ENCODE assay signal across 1 cellular context in the genomic region with DNA sequence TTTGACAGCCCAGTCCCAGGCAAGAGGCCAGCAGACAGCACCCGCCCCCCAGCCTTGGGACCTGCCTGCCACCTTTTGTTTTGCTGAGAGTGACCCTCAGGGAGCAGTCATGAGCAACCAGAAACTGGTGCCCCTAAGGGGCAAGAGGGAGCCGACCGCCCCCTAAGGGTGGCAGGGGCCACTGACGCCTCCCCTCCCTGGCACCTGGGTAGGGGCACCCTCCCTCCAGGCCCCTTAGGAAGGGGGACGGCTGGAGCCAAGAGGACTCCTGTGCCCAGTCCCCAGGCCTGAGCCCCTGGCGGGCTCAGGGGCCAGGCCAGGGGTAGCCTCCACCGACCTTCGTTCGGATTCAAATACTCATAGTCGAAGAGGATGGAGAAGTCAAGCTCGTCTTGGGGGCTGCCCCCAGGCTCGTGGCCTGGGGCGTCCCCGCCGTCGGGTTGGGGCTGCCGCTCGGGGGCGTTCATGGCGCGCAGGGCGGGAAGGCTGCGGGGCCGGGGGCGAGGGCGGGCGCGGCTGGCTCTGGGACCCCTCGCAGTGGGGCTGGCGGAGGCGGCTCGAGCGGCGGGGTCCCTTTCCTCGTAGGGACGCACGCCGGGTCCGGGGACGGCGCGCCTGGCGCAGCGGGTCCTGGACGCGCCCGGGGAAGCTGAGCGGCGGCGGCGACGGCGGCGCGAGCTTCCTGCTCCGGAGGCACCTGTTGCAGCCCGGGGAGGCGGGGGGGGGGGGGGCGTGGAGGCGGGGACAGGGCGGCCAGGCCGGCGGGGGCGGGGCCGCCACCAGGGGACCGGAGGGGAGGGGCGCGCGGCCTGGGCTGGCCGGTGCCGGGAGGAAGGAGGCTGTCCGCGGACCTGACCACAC.
A peak's percentile ranks its signal among the peaks of the same experiment; 100 is the strongest.
TF ChIP-seq lines count a peak whose summit lies in the region.

A gene (minus strand): TSS at position 687 of the 861 bp plus-strand sequence. CDS start 220 bp downstream, at position 467.

TF ChIP-seq in K562, 482 proteins besides CTCF, POLR2A, EP300 and RAD21 (continued from another document):
- TF ChIP-seq, protein P1, sequence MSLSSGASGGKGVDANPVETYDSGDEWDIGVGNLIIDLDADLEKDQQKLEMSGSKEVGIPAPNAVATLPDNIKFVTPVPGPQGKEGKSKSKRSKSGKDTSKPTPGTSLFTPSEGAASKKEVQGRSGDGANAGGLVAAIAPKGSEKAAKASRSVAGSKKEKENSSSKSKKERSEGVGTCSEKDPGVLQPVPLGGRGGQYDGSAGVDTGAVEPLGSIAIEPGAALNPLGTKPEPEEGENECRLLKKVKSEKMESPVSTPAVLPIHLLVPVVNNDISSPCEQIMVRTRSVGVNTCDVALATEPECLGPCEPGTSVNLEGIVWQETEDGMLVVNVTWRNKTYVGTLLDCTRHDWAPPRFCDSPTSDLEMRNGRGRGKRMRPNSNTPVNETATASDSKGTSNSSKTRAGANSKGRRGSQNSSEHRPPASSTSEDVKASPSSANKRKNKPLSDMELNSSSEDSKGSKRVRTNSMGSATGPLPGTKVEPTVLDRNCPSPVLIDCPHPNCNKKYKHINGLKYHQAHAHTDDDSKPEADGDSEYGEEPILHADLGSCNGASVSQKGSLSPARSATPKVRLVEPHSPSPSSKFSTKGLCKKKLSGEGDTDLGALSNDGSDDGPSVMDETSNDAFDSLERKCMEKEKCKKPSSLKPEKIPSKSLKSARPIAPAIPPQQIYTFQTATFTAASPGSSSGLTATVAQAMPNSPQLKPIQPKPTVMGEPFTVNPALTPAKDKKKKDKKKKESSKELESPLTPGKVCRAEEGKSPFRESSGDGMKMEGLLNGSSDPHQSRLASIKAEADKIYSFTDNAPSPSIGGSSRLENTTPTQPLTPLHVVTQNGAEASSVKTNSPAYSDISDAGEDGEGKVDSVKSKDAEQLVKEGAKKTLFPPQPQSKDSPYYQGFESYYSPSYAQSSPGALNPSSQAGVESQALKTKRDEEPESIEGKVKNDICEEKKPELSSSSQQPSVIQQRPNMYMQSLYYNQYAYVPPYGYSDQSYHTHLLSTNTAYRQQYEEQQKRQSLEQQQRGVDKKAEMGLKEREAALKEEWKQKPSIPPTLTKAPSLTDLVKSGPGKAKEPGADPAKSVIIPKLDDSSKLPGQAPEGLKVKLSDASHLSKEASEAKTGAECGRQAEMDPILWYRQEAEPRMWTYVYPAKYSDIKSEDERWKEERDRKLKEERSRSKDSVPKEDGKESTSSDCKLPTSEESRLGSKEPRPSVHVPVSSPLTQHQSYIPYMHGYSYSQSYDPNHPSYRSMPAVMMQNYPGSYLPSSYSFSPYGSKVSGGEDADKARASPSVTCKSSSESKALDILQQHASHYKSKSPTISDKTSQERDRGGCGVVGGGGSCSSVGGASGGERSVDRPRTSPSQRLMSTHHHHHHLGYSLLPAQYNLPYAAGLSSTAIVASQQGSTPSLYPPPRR (CRISPR knock-in tag; IDR thresholded peaks at IDR 0.05; ENCODE audit: borderline replicate concordance): no peak
- TF ChIP-seq SMAD2 (IDR thresholded peaks at IDR 0.05; ENCODE audit: low read depth, low read length) (no peak), RFX1 (IDR thresholded peaks at IDR 0.05) (no peak), MYNN (IDR thresholded peaks at IDR 0.05) (0 out of 2 replicates have a peak, but pooled peaks have one; percentile 32), MYNN (CRISPR knock-in tag; IDR thresholded peaks at IDR 0.05) (no peak), XRCC5 (IDR thresholded peaks at IDR 0.05; ENCODE audit: low read depth, low read length) (0 out of 2 replicates have a peak, but pooled peaks have one; percentile 0), SAP30 (IDR thresholded peaks at IDR 0.05; ENCODE audit: borderline replicate concordance, insufficient read depth, low read depth, low read length, poor library complexity, severe bottlenecking) (peak; percentile 6), GABPA (tag; conservative IDR thresholded peaks at IDR 0.05; ENCODE audit: low read depth) (0 out of 2 replicates have a peak, but pooled peaks have one; percentile 15), RBBP5 (IDR thresholded peaks at IDR 0.05; ENCODE audit: borderline replicate concordance, insufficient read depth, low read length, poor library complexity, severe bottlenecking) (peak; percentile 38), CHCHD3 (CRISPR knock-in tag; IDR thresholded peaks at IDR 0.05) (no peak), ZNF766 (CRISPR knock-in tag; conservative IDR thresholded peaks at IDR 0.05) (no peak), HDAC8 (tag; IDR thresholded peaks at IDR 0.05) (no peak), YY1 (IDR thresholded peaks at IDR 0.05; ENCODE audit: borderline replicate concordance in 1 of 3, control insufficient read depth in 1 of 3, extremely low read depth in 1 of 3, insufficient read depth in 3 of 3, insufficient read length in 1 of 3, insufficient replicate concordance in 2 of 3, low read depth in 1 of 3, low read length in 2 of 3) (peak in 1 of 3 experiments; percentile 6), RBFOX2 (IDR thresholded peaks at IDR 0.05; ENCODE audit: low read depth, low read length) (peak; percentile 56), PHF8 (IDR thresholded peaks at IDR 0.05; ENCODE audit: borderline replicate concordance, low read length) (peak; percentile 41; the same call in 1 of the 2 replicates), ZNF217 (CRISPR knock-in tag; IDR thresholded peaks at IDR 0.05) (no peak), PHTF2 (CRISPR knock-in tag; IDR thresholded peaks at IDR 0.05) (no peak)
- TF ChIP-seq, protein P2, sequence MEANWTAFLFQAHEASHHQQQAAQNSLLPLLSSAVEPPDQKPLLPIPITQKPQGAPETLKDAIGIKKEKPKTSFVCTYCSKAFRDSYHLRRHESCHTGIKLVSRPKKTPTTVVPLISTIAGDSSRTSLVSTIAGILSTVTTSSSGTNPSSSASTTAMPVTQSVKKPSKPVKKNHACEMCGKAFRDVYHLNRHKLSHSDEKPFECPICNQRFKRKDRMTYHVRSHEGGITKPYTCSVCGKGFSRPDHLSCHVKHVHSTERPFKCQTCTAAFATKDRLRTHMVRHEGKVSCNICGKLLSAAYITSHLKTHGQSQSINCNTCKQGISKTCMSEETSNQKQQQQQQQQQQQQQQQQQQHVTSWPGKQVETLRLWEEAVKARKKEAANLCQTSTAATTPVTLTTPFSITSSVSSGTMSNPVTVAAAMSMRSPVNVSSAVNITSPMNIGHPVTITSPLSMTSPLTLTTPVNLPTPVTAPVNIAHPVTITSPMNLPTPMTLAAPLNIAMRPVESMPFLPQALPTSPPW (CRISPR knock-in tag; IDR thresholded peaks at IDR 0.05): peak; percentile 97
- TF ChIP-seq, protein P3, sequence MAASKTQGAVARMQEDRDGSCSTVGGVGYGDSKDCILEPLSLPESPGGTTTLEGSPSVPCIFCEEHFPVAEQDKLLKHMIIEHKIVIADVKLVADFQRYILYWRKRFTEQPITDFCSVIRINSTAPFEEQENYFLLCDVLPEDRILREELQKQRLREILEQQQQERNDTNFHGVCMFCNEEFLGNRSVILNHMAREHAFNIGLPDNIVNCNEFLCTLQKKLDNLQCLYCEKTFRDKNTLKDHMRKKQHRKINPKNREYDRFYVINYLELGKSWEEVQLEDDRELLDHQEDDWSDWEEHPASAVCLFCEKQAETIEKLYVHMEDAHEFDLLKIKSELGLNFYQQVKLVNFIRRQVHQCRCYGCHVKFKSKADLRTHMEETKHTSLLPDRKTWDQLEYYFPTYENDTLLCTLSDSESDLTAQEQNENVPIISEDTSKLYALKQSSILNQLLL (CRISPR knock-in tag; IDR thresholded peaks at IDR 0.05; ENCODE audit: borderline replicate concordance): no peak
